In the genomic region with DNA sequence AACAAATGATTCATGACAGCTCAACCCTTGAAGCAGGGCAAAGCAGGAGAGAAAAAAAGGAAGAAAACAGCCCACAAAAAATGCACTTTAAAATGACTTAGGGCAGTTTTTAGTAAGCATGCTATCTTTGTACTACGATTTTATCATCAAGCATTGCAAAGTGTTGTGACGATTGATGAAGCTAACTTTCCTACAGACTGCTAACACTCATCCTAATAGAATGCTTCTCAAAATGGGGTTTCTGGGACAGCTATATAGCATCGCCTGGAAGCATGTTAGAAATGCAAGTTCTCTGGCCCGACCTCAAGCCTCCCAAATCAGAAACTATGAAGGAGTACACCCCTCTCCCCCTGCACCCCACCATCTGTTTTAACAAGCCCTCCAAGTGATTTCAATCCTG, we compare ENCODE assay signal across 28 cellular contexts.
"Had no signal": no experiment of that assay in that cellular context is flagged by ENCODE, and none has a peak within 500 bp of the region (broad histone marks: within the 10 kb centered on the region; RNA-seq: fewer than 3 reads in every experiment).

No MANE protein-coding gene starts in this region.

- H3K79me2 ChIP-seq: parathyroid adenoma had no signal

- H3K4me1 Mint-ChIP-seq: nephron, neural progenitor cell had no signal

- H3K27me3 Mint-ChIP-seq: progenitor cell of endocrine pancreas; stimulated activated naive B cell treated with anti-CD40 and anti-IgM and Interleukin-4, amounts not matched to agents 10 μg/mL and 1 μg/mL and 100 μg/mL, for 72 hours; stimulated activated naive CD8-positive, alpha-beta T cell treated with anti-CD3 and anti-CD28 coated beads, Interleukin-15, Interleukin-2, amounts not matched to agents 100 ng/mL and 50 ng/mL, for 24 hours had no signal

- H3K4me3 ChIP-seq: neural progenitor cell, ovary, psoas muscle, right lobe of liver, sigmoid colon, stomach, thoracic aorta, thyroid gland, tibial nerve, upper lobe of left lung, vagina had no signal

- ATAC-seq: psoas muscle; right lobe of liver; stimulated activated effector memory CD8-positive, alpha-beta T cell treated with anti-CD3 and anti-CD28 coated beads, Interleukin-12 subunit alpha, Interleukin-12 subunit beta, amount 100 ng/mL, for 72 hours; stimulated activated naive B cell treated with anti-CD40 and anti-IgM and Interleukin-4, amounts not matched to agents 10 μg/mL and 1 μg/mL and 100 μg/mL, for 72 hours had no signal

- H3K4me3 Mint-ChIP-seq: nephron; neural progenitor cell; stimulated activated effector memory CD8-positive, alpha-beta T cell treated with anti-CD3 and anti-CD28 coated beads, Interleukin-12 subunit alpha, Interleukin-12 subunit beta, amount 100 ng/mL, for 72 hours; stimulated activated naive B cell treated with anti-CD40 and anti-IgM and Interleukin-4, amounts not matched to agents 10 μg/mL and 1 μg/mL and 100 μg/mL, for 72 hours; stimulated activated naive CD8-positive, alpha-beta T cell treated with anti-CD3 and anti-CD28 coated beads, Interleukin-15, Interleukin-2, amounts not matched to agents 100 ng/mL and 50 ng/mL, for 24 hours had no signal

- H3K9ac ChIP-seq: neural progenitor cell, parathyroid adenoma had no signal

- H3K27me3 ChIP-seq: neural progenitor cell, ovary, right lobe of liver, sigmoid colon, stomach, thyroid gland, tibial nerve, upper lobe of left lung, vagina had no signal

- H2AFZ ChIP-seq: neural progenitor cell, parathyroid adenoma had no signal

- H3K27ac ChIP-seq: neural progenitor cell, ovary, parathyroid adenoma, psoas muscle, right lobe of liver, sigmoid colon, stomach, thoracic aorta, thyroid gland, tibial nerve, upper lobe of left lung, vagina had no signal

- H3K9me3 Mint-ChIP-seq: nephron; neural progenitor cell; stimulated activated effector memory CD8-positive, alpha-beta T cell treated with anti-CD3 and anti-CD28 coated beads, Interleukin-12 subunit alpha, Interleukin-12 subunit beta, amount 100 ng/mL, for 72 hours; stimulated activated naive B cell treated with anti-CD40 and anti-IgM and Interleukin-4, amounts not matched to agents 10 μg/mL and 1 μg/mL and 100 μg/mL, for 72 hours; stimulated activated naive CD8-positive, alpha-beta T cell treated with anti-CD3 and anti-CD28 coated beads, Interleukin-15, Interleukin-2, amounts not matched to agents 100 ng/mL and 50 ng/mL, for 24 hours had no signal

- H3K4me2 ChIP-seq: neural progenitor cell had no signal

- H3K27ac Mint-ChIP-seq: nephron; neural progenitor cell; progenitor cell of endocrine pancreas; stimulated activated effector memory CD8-positive, alpha-beta T cell treated with anti-CD3 and anti-CD28 coated beads, Interleukin-12 subunit alpha, Interleukin-12 subunit beta, amount 100 ng/mL, for 72 hours; stimulated activated naive B cell treated with anti-CD40 and anti-IgM and Interleukin-4, amounts not matched to agents 10 μg/mL and 1 μg/mL and 100 μg/mL, for 72 hours; stimulated activated naive CD8-positive, alpha-beta T cell treated with anti-CD3 and anti-CD28 coated beads, Interleukin-15, Interleukin-2, amounts not matched to agents 100 ng/mL and 50 ng/mL, for 24 hours had no signal

- H3K36me3 Mint-ChIP-seq: neural progenitor cell; stimulated activated effector memory CD8-positive, alpha-beta T cell treated with anti-CD3 and anti-CD28 coated beads, Interleukin-12 subunit alpha, Interleukin-12 subunit beta, amount 100 ng/mL, for 72 hours had no signal

- H3K36me3 ChIP-seq: neural progenitor cell, ovary, sigmoid colon, thoracic aorta, thyroid gland, tibial nerve, upper lobe of left lung, vagina had no signal

- FAIRE-seq: small intestine, urothelium cell line had no signal

- DNase-seq: occipital lobe; ovary; posterior cingulate gyrus; psoas muscle; right cardiac atrium; right lobe of liver; sigmoid colon; small intestine; stimulated activated CD4-positive, alpha-beta T cell treated with anti-CD3 and anti-CD28 coated beads, Interleukin-15, amount 100 ng/mL, for 24 hours; stimulated activated CD4-positive, alpha-beta T cell treated with anti-CD3 and anti-CD28 coated beads, Interleukin-2, amount 100 ng/mL, for 24 hours; stimulated activated CD4-positive, alpha-beta T cell treated with anti-CD3 and anti-CD28 coated beads, Interleukin-2, amount 100 ng/mL, for 48 hours; stimulated activated CD4-positive, alpha-beta T cell treated with anti-CD3 and anti-CD28 coated beads, Interleukin-4, amount 100 ng/mL, for 24 hours; stimulated activated naive B cell treated with anti-CD40 and anti-IgM and Interleukin-4, amounts not matched to agents 10 μg/mL and 1 μg/mL and 100 μg/mL, for 72 hours; stimulated activated naive CD4-positive, alpha-beta T cell treated with Interleukin-2 at 50 U/mL for 16 hours; stomach; thyroid gland; trophoblast cell; upper lobe of left lung had no signal

- H3K4me1 ChIP-seq: neural progenitor cell, parathyroid adenoma, psoas muscle, right lobe of liver, sigmoid colon, stomach, thyroid gland, tibial nerve, upper lobe of left lung had no signal

- H3K9me3 ChIP-seq: ovary, psoas muscle, right lobe of liver, sigmoid colon, stomach, thoracic aorta, thyroid gland, tibial nerve, upper lobe of left lung, vagina had no signal
